ENCODE assay signal across 8 cellular contexts in the genomic region with DNA sequence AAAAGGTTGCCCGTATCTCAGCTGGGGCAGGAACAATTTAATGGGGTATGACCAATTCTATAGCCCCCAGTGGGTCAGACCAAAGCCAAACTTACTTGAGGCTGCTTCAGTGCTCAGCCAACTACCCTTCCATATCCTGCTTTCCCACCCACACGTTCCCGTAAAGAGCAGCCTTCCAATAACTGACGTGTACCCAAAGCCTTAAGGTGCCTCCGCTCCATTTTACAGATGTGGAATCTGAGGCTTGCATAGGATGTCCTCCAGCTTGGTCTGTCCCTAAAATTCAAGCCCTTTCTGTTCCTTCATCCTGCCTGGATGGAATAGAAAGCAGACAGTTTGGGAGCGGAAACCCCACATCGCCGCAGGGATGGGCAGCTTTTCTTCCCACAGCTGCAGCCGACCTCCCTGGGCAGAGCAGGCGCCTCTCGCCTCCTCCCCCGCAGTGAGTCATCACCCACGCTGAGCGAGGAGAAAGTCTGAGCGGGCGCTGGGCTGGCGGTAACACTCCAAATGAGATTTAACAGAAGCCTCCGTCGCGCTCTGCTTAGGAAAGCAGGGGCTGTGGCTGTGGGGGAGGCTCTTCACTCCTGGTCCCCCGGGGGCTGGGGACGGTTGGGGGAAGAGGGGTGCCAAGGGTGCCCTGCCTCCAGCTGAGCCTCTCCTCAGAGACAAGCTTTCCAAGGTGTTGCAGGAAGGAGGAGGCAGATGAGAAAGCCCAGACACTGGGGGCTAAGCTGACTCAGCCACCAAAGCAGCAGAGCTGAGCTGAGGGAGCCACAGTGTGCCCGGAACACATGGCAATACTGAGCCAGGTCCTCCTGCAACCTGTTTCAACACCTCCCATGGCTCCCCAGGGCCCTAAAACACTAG. TPM values are rescaled to one million over a fixed set of nuclear protein-coding genes. Genes with fewer than 3 reads are reported as not detected.
DNase-seq lines count a peak whose midpoint lies in the region; ATAC-seq and TF ChIP-seq lines count a peak whose summit lies in the region.

No MANE protein-coding gene starts in this region.

- no peaks in the 10 kb centered on the region for H3K36me3 ChIP-seq in Caco-2 (ENCODE audit: control insufficient read depth, insufficient read depth, low read length)

- H3K4me1 Mint-ChIP-seq in Caco-2 (ENCODE audit: low read depth, unreplicated experiment), result no peaks in the 10 kb centered on the region

- H3K4me3 ChIP-seq in Caco-2 (ENCODE audit: low read depth, low read length), result peak overlapping the region; percentile 18; the same call in 1 of the 2 replicates

- H3K36me3 Mint-ChIP-seq in Caco-2 (ENCODE audit: insufficient read depth, unreplicated experiment), result no peaks in the 10 kb centered on the region

- CTCF ChIA-PET in Caco-2 (lab: Charles Lee), result no interaction called here

- intact Hi-C loops in Caco-2 (cut with micrococcal nuclease; ENCODE audit: unreplicated experiment), result no loop called here

- peak overlapping the region; percentile 48 for H3K4me3 Mint-ChIP-seq in Caco-2 (ENCODE audit: unreplicated experiment)

- peaks cover 3% of the 10 kb centered on the region for H3K9me3 Mint-ChIP-seq in Caco-2 (ENCODE audit: unreplicated experiment)

- TF ChIP-seq CTCF in Caco-2 (IDR thresholded peaks at IDR 0.05; ENCODE audit: insufficient read depth in 1 of 2, low read depth in 1 of 2, low read length in 1 of 2, severe bottlenecking in 1 of 2, unreplicated experiment in 1 of 2), result no peak

- POLR2A ChIA-PET in Caco-2 (lab: Charles Lee), result no interaction called here

- H3K4me1 ChIP-seq in Caco-2, result no peaks in the 10 kb centered on the region; the same call in 1 of the 2 replicates

- DNase-seq in Caco-2 (peak; percentile 34 to 49), Kasumi-1 (lab: John Stamatoyannopoulos, UW) (peak; percentile 86 to 90), ecto neural progenitor cell (ENCODE audit: low spot score) (peak; percentile 67), lung microvascular endothelial cell (ENCODE audit: low read depth in 2 of 2) (peak; percentile 50 to 84), NCI-H526 treated with DMSO at 0.1 percent for 48 hours (lab: John Stamatoyannopoulos, UW) (no peak)
- DNase-seq in activated CD4-positive, alpha-beta T cell treated with anti-CD3 and anti-CD28 coated beads, Interleukin-2, amount 50 U/mL, for 24 hours (ENCODE audit: low read depth in 1 of 2, low spot score in 1 of 2), result peak; percentile 38 to 62
- peak; percentile 59 to 75 (median 66) for DNase-seq in stimulated activated CD4-positive, alpha-beta T cell treated with anti-CD3 and anti-CD28 coated beads, TNF-alpha, amount 100 ng/mL, for 48 hours (ENCODE audit: low read depth in 3 of 3)

- H3K9me3 ChIP-seq in Caco-2, result no peaks in the 10 kb centered on the region; the same call in 1 of the 2 replicates

- H3K27ac Mint-ChIP-seq in Caco-2 (ENCODE audit: unreplicated experiment), result no peak overlapping the region

- no peak for ATAC-seq in GM19035 (IDR thresholded peaks at IDR 0.05; ENCODE audit: unreplicated experiment)

- H3K27me3 Mint-ChIP-seq in Caco-2 (ENCODE audit: insufficient read depth, unreplicated experiment), result no peaks in the 10 kb centered on the region

- BruUV-seq in Caco-2 (replicated peaks; lab: Mats Ljungman, UMichigan), result no TSS peak

- no peaks in the 10 kb centered on the region for H3K27me3 ChIP-seq in Caco-2 (replicated peaks; ENCODE audit: control insufficient read depth, insufficient read depth, low read length)

RNA-seq across cellular contexts. Expression of a gene that starts 57.8 kb away (rescaled TPM):
- total RNA-seq in Caco-2 (2022) (1.3 and 1.6 TPM in 2 replicates), lung microvascular endothelial cell (1.6 and 5.4 TPM in 2 replicates)
